ENCODE assay signal across 25 cellular contexts in the genomic region with DNA sequence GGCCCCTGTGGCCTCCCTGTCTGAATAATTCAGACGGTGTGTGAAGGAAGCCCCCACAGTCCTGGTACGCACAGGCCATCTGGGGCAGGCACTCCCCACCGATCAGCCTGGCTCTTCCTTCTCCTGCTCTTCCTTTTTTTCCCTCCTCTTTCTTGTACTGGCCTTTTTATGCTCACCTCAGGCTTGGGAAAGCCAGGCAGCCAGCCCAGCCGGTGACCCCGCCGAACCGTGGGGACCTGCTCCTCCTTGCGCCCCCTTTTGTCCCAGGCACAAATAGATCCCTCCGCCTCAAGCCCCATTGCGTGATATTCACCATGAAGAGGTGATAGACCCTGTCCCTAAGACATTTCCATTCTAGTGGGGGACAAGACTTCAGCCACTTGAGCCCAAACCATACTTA.
"Had no signal": no experiment of that assay in that cellular context is flagged by ENCODE, and none has a peak within 500 bp of the region (broad histone marks: within the 10 kb centered on the region; RNA-seq: fewer than 3 reads in every experiment).

No MANE protein-coding gene starts in this region.

- H2AFZ ChIP-seq: parathyroid adenoma had no signal

- H3K4me3 ChIP-seq: coronary artery, esophagus squamous epithelium, lower lobe of right lung, prostate gland, right atrium auricular region, skin epidermis, spleen, suprapubic skin, thyroid gland had no signal

- H3K27ac Mint-ChIP-seq: effector memory CD8-positive, alpha-beta T cell; natural killer cell; stimulated activated naive CD8-positive, alpha-beta T cell treated with anti-CD3 and anti-CD28 coated beads, Interleukin-15, amount 100 ng/mL, for 72 hours; type B pancreatic cell had no signal

- H3K9me3 Mint-ChIP-seq: central memory CD8-positive, alpha-beta T cell; effector memory CD8-positive, alpha-beta T cell; natural killer cell; neural crest cell; stimulated activated naive CD8-positive, alpha-beta T cell treated with anti-CD3 and anti-CD28 coated beads, Interleukin-15, amount 100 ng/mL, for 72 hours; type B pancreatic cell had no signal

- DNase-seq: dermis blood vessel endothelial cell; effector memory CD8-positive, alpha-beta T cell; erythroblast; esophagus squamous epithelium; left ventricle myocardium superior; lower lobe of right lung; natural killer cell; spleen; stimulated activated CD4-positive, alpha-beta T cell treated with anti-CD3 and anti-CD28 coated beads, Interleukin-4, amount 100 ng/mL, for 1 hour; stimulated activated CD8-positive, alpha-beta memory T cell treated with anti-CD3 and anti-CD28 coated beads, Interleukin-4, amount 100 ng/mL, for 48 hours; stimulated activated naive CD4-positive, alpha-beta T cell; stimulated activated naive CD8-positive, alpha-beta T cell treated with anti-CD3 and anti-CD28 coated beads, Interleukin-15, amount 100 ng/mL, for 72 hours; thyroid gland had no signal

- H3K79me2 ChIP-seq: parathyroid adenoma had no signal

- H3K27me3 ChIP-seq: thyroid gland had no signal

- H3K9ac ChIP-seq: parathyroid adenoma had no signal

- H3K36me3 Mint-ChIP-seq: natural killer cell, type B pancreatic cell had no signal

- FAIRE-seq: endometrium, frontal cortex, keratinocyte had no signal

- H3K4me1 ChIP-seq: esophagus squamous epithelium, lower lobe of right lung, parathyroid adenoma, prostate gland, right atrium auricular region, spleen, suprapubic skin, thyroid gland had no signal

- H3K27ac ChIP-seq: coronary artery, esophagus squamous epithelium, lower lobe of right lung, parathyroid adenoma, prostate gland, right atrium auricular region, skin epidermis, spleen, suprapubic skin, thyroid gland had no signal

- H3K36me3 ChIP-seq: esophagus squamous epithelium, lower lobe of right lung, prostate gland, right atrium auricular region, spleen, suprapubic skin, thyroid gland had no signal

- H3K9me3 ChIP-seq: esophagus squamous epithelium, lower lobe of right lung, prostate gland, right atrium auricular region, suprapubic skin, thyroid gland had no signal

- H3K4me3 Mint-ChIP-seq: central memory CD8-positive, alpha-beta T cell; effector memory CD8-positive, alpha-beta T cell; natural killer cell; neural crest cell; stimulated activated naive CD8-positive, alpha-beta T cell treated with anti-CD3 and anti-CD28 coated beads, Interleukin-15, amount 100 ng/mL, for 72 hours; type B pancreatic cell had no signal

- H3K4me1 Mint-ChIP-seq: central memory CD8-positive, alpha-beta T cell; natural killer cell; stimulated activated naive CD8-positive, alpha-beta T cell treated with anti-CD3 and anti-CD28 coated beads, Interleukin-15, amount 100 ng/mL, for 72 hours had no signal
